In the genomic region with DNA sequence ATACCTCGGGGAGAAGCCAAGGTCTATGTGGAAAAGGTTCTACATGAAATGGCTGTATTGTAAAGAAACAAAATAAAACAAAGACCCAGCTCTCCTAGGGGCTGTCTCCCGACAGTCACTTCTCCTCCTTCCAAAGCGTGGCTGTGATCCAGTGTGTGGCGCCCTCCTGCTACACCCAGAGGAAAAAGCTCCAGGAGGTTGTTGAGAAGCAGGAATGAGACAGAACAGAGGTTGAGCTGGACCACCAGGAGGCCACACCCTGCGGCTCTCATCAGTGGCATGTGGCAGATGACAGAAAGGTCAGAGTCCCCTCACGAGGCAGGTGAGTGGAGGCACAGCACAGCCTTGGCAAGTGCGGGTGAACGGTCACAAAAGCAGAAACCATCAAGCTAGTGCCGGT, we compare ENCODE assay signal across 2 cellular contexts.
TF ChIP-seq lines count a peak whose summit lies in the region.

No MANE protein-coding gene starts in this region.

TF ChIP-seq in A549, 52 proteins besides CTCF, POLR2A, EP300 and RAD21 (continued from another document):
- TF ChIP-seq, protein P1, sequence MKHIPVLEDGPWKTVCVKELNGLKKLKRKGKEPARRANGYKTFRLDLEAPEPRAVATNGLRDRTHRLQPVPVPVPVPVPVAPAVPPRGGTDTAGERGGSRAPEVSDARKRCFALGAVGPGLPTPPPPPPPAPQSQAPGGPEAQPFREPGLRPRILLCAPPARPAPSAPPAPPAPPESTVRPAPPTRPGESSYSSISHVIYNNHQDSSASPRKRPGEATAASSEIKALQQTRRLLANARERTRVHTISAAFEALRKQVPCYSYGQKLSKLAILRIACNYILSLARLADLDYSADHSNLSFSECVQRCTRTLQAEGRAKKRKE (CRISPR knock-in tag; IDR thresholded peaks at IDR 0.05; ENCODE audit: low read depth), result no peak
- TF ChIP-seq GATA3 (IDR thresholded peaks at IDR 0.05; ENCODE audit: borderline replicate concordance), result no peak
- TF ChIP-seq SREBF2 (IDR thresholded peaks at IDR 0.05), result no peak
- no peak for TF ChIP-seq KDM1A (IDR thresholded peaks at IDR 0.05; ENCODE audit: low read depth)
- no peak for TF ChIP-seq KDM5A (IDR thresholded peaks at IDR 0.05)

TF ChIP-seq in HepG2, 621 proteins besides CTCF, POLR2A, EP300 and RAD21 (continued from another document):
- TF ChIP-seq LBX2 (CRISPR knock-in tag; IDR thresholded peaks at IDR 0.05; ENCODE audit: borderline replicate concordance) (no peak), ZNF775 (CRISPR knock-in tag; IDR thresholded peaks at IDR 0.05; ENCODE audit: borderline replicate concordance) (no peak), TGIF2 (CRISPR knock-in tag; IDR thresholded peaks at IDR 0.05) (no peak)
- TF ChIP-seq, protein P2, sequence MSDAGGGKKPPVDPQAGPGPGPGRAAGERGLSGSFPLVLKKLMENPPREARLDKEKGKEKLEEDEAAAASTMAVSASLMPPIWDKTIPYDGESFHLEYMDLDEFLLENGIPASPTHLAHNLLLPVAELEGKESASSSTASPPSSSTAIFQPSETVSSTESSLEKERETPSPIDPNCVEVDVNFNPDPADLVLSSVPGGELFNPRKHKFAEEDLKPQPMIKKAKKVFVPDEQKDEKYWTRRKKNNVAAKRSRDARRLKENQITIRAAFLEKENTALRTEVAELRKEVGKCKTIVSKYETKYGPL (CRISPR knock-in tag; IDR thresholded peaks at IDR 0.05), result no peak
